Comparison of ENCODE assay signal across 1 cellular context in genomic region chr7:128476402-128477335, GRCh38.
TF ChIP-seq lines count a peak whose summit lies in the region.

A gene with protein sequence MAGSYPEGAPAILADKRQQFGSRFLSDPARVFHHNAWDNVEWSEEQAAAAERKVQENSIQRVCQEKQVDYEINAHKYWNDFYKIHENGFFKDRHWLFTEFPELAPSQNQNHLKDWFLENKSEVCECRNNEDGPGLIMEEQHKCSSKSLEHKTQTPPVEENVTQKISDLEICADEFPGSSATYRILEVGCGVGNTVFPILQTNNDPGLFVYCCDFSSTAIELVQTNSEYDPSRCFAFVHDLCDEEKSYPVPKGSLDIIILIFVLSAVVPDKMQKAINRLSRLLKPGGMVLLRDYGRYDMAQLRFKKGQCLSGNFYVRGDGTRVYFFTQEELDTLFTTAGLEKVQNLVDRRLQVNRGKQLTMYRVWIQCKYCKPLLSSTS (plus strand): TSS chr7:128476748. CDS start chr7:128476766, 18 bp downstream.

TF ChIP-seq in K562, 482 proteins besides CTCF, POLR2A, EP300 and RAD21 (continued from another document and continues in another):
- TF ChIP-seq NR1H2 (CRISPR knock-in tag; IDR thresholded peaks at IDR 0.05) (0 out of 2 replicates have a peak, but pooled peaks have one; percentile 41), NR2C1 (IDR thresholded peaks at IDR 0.05) (peak; percentile 85), NR2C1 (tag; IDR thresholded peaks at IDR 0.05) (peak; percentile 85), STAT6 (CRISPR knock-in tag; IDR thresholded peaks at IDR 0.05) (peak; percentile 71; the same call in 1 of the 2 replicates), CCNT2 (IDR thresholded peaks at IDR 0.05; ENCODE audit: borderline replicate concordance, extremely low read depth, insufficient read length, low read depth, low read length) (peak; percentile 51), E2F8 (IDR thresholded peaks at IDR 0.05; ENCODE audit: low read depth, partially characterized antibody) (peak; percentile 98), SAP30 (IDR thresholded peaks at IDR 0.05; ENCODE audit: borderline replicate concordance, insufficient read depth, low read depth, low read length, poor library complexity, severe bottlenecking) (peak; percentile 87), PML (IDR thresholded peaks at IDR 0.05; ENCODE audit: low read length) (peak; percentile 88), ZBTB49 (CRISPR knock-in tag; IDR thresholded peaks at IDR 0.05; ENCODE audit: borderline replicate concordance) (0 out of 2 replicates have a peak, but pooled peaks have one; percentile 24), FIP1L1 (IDR thresholded peaks at IDR 0.05; ENCODE audit: low read depth, low read length, poor library complexity, severe bottlenecking) (peak; percentile 79), CHD2 (IDR thresholded peaks at IDR 0.05; ENCODE audit: low read depth, low read length) (peak; percentile 93), RBFOX2 (IDR thresholded peaks at IDR 0.05; ENCODE audit: low read depth, low read length) (peak; percentile 95), ZZZ3 (IDR thresholded peaks at IDR 0.05) (peak; percentile 76; the same call in 1 of the 2 replicates), E2F3 (CRISPR knock-in tag; IDR thresholded peaks at IDR 0.05) (peak; percentile 99), KDM4B (IDR thresholded peaks at IDR 0.05; ENCODE audit: borderline replicate concordance in 2 of 2, low read depth in 1 of 2) (peak in 1 of 2 experiments; percentile 93; a peak in 2 of 4 replicates)
- TF ChIP-seq, protein P1, sequence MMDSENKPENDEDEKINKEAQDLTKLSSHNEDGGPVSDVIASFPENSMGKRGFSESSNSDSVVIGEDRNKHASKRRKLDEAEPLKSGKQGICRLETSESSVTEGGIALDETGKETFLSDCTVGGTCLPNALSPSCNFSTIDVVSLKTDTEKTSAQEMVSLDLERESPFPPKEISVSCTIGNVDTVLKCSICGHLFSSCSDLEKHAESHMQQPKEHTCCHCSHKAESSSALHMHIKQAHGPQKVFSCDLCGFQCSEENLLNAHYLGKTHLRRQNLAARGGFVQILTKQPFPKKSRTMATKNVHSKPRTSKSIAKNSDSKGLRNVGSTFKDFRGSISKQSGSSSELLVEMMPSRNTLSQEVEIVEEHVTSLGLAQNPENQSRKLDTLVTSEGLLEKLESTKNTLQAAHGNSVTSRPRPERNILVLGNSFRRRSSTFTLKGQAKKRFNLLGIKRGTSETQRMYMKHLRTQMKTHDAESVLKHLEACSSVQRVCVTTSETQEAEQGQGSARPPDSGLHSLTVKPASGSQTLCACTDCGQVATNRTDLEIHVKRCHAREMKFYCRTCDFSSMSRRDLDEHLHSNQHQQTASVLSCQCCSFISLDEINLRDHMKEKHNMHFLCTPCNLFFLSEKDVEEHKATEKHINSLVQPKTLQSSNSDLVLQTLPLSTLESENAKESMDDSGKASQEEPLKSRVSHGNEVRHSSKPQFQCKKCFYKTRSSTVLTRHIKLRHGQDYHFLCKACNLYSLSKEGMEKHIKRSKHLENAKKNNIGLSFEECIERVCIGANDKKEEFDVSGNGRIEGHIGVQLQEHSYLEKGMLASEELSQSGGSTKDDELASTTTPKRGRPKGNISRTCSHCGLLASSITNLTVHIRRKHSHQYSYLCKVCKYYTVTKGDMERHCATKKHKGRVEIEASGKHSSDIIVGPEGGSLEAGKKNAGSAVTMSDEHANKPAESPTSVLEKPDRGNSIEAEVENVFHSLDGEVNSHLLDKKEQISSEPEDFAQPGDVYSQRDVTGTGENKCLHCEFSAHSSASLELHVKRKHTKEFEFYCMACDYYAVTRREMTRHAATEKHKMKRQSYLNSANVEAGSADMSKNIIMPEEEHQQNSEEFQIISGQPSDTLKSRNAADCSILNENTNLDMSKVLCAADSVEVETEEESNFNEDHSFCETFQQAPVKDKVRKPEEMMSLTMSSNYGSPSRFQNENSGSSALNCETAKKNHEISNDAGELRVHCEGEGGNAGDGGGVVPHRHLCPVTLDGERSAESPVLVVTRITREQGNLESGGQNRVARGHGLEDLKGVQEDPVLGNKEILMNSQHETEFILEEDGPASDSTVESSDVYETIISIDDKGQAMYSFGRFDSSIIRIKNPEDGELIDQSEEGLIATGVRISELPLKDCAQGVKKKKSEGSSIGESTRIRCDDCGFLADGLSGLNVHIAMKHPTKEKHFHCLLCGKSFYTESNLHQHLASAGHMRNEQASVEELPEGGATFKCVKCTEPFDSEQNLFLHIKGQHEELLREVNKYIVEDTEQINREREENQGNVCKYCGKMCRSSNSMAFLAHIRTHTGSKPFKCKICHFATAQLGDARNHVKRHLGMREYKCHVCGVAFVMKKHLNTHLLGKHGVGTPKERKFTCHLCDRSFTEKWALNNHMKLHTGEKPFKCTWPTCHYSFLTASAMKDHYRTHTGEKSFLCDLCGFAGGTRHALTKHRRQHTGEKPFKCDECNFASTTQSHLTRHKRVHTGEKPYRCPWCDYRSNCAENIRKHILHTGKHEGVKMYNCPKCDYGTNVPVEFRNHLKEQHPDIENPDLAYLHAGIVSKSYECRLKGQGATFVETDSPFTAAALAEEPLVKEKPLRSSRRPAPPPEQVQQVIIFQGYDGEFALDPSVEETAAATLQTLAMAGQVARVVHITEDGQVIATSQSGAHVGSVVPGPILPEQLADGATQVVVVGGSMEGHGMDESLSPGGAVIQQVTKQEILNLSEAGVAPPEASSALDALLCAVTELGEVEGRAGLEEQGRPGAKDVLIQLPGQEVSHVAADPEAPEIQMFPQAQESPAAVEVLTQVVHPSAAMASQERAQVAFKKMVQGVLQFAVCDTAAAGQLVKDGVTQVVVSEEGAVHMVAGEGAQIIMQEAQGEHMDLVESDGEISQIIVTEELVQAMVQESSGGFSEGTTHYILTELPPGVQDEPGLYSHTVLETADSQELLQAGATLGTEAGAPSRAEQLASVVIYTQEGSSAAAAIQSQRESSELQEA (IDR thresholded peaks at IDR 0.05; ENCODE audit: low read depth): peak; percentile 78; the same call in 1 of the 2 replicates
- TF ChIP-seq, protein P2, sequence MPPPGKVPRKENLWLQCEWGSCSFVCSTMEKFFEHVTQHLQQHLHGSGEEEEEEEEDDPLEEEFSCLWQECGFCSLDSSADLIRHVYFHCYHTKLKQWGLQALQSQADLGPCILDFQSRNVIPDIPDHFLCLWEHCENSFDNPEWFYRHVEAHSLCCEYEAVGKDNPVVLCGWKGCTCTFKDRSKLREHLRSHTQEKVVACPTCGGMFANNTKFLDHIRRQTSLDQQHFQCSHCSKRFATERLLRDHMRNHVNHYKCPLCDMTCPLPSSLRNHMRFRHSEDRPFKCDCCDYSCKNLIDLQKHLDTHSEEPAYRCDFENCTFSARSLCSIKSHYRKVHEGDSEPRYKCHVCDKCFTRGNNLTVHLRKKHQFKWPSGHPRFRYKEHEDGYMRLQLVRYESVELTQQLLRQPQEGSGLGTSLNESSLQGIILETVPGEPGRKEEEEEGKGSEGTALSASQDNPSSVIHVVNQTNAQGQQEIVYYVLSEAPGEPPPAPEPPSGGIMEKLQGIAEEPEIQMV (tag; conservative IDR thresholded peaks at IDR 0.05; ENCODE audit: low read depth): peak; percentile 7; the same call in 1 of the 2 replicates
- TF ChIP-seq, protein P3, sequence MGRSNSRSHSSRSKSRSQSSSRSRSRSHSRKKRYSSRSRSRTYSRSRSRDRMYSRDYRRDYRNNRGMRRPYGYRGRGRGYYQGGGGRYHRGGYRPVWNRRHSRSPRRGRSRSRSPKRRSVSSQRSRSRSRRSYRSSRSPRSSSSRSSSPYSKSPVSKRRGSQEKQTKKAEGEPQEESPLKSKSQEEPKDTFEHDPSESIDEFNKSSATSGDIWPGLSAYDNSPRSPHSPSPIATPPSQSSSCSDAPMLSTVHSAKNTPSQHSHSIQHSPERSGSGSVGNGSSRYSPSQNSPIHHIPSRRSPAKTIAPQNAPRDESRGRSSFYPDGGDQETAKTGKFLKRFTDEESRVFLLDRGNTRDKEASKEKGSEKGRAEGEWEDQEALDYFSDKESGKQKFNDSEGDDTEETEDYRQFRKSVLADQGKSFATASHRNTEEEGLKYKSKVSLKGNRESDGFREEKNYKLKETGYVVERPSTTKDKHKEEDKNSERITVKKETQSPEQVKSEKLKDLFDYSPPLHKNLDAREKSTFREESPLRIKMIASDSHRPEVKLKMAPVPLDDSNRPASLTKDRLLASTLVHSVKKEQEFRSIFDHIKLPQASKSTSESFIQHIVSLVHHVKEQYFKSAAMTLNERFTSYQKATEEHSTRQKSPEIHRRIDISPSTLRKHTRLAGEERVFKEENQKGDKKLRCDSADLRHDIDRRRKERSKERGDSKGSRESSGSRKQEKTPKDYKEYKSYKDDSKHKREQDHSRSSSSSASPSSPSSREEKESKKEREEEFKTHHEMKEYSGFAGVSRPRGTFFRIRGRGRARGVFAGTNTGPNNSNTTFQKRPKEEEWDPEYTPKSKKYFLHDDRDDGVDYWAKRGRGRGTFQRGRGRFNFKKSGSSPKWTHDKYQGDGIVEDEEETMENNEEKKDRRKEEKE (IDR thresholded peaks at IDR 0.05; ENCODE audit: borderline replicate concordance in 1 of 2, control insufficient read depth in 1 of 2, low read depth in 2 of 2, low read length in 1 of 2): peak in 1 of 2 experiments; percentile 80; a peak in 1 of 4 replicates
- TF ChIP-seq, protein P4, sequence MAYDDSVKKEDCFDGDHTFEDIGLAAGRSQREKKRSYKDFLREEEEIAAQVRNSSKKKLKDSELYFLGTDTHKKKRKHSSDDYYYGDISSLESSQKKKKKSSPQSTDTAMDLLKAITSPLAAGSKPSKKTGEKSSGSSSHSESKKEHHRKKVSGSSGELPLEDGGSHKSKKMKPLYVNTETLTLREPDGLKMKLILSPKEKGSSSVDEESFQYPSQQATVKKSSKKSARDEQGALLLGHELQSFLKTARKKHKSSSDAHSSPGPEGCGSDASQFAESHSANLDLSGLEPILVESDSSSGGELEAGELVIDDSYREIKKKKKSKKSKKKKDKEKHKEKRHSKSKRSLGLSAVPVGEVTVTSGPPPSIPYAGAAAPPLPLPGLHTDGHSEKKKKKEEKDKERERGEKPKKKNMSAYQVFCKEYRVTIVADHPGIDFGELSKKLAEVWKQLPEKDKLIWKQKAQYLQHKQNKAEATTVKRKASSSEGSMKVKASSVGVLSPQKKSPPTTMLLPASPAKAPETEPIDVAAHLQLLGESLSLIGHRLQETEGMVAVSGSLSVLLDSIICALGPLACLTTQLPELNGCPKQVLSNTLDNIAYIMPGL (CRISPR knock-in tag; IDR thresholded peaks at IDR 0.05): peak; percentile 85; the same call in 1 of the 2 replicates
